In the genomic region with DNA sequence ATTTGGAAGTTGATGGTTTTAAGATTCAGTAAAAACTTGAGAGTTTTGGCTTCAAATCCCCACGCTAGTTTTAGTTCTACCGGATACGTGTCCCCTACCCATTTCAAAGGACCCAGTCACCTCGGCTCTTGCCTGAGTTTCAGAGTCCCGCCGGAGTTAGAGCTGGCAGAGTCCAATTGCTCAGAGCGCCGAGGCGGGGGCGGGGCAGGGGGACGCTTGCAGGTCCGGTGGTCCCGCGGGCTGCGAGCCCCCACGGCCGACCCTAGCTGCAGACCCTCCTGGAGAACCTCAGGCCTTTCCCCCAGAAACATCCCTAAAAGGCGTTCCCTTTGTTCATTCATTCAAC, we compare ENCODE assay signal across 8 cellular contexts. TPM values are rescaled to one million over a fixed set of nuclear protein-coding genes. Genes with fewer than 3 reads are reported as not detected.
DNase-seq lines count a peak whose midpoint lies in the region; ATAC-seq, FAIRE-seq and TF ChIP-seq lines count a peak whose summit lies in the region.

No MANE protein-coding gene starts in this region.

- no peak for DNase-seq in AG09309 (ENCODE audit: low read depth)
- DNase-seq in HT-29 (ENCODE audit: low spot score): peak; percentile 57
- DNase-seq in UCSD-AML1 (lab: John Stamatoyannopoulos, UW; ENCODE audit: unreplicated experiment): peak; percentile 65
- no peak for DNase-seq in bronchial epithelial cell (ENCODE audit: low read depth)
- peak; percentile 67 for DNase-seq in left lobe of liver (ENCODE audit: low spot score)
- peak; percentile 19 to 34 for DNase-seq in stimulated activated CD4-positive, alpha-beta T cell treated with anti-CD3 and anti-CD28 coated beads, Interleukin-2, amount 100 ng/mL, for 48 hours
- DNase-seq in foreskin melanocyte: no peak

- H3K4me3 ChIP-seq in AG09309 (ENCODE audit: control insufficient read depth, low read depth, low read length) (peak overlapping the region; percentile 75), bronchial epithelial cell (ENCODE audit: low read depth, low read length) (peak overlapping the region; percentile 67)

- H3K27me3 ChIP-seq in bronchial epithelial cell (ENCODE audit: control insufficient read depth, insufficient read depth, low read length): no peaks in the 10 kb centered on the region

- ATAC-seq in GM19395 (IDR thresholded peaks at IDR 0.05; ENCODE audit: unreplicated experiment) (peak; percentile 34), left lobe of liver (peak; percentile 67)

- peaks cover 3% of the 10 kb centered on the region for H3K36me3 ChIP-seq in bronchial epithelial cell (ENCODE audit: control insufficient read depth, insufficient read depth, low read length)

- TF ChIP-seq CTCF in AG09309 (IDR thresholded peaks at IDR 0.05; ENCODE audit: control insufficient read depth, insufficient read depth, low read depth, low read length, missing control alignments): no peak
- no peak for TF ChIP-seq CTCF in bronchial epithelial cell (IDR thresholded peaks at IDR 0.05; ENCODE audit: insufficient read depth, low read length, severe bottlenecking)

- FAIRE-seq in bronchial epithelial cell (lab: Jason Lieb, UNC): no peak

RNA-seq across cellular contexts. Expression of a gene that starts 0.8 kb away (rescaled TPM):
- total RNA-seq in HT-29 (2014; rRNA removed; shearing (Covaris generic)): 8.7 and 10.5 TPM in 2 replicates
- total RNA-seq in bronchial epithelial cell: 21.6 and 29.3 TPM in 2 replicates
- total RNA-seq in left lobe of liver: 12.3 TPM

RNA-seq across cellular contexts. Expression of a gene that starts 56.3 kb away (rescaled TPM):
- total RNA-seq in HT-29 (2014; rRNA removed; shearing (Covaris generic)): 5.9 and 6.2 TPM in 2 replicates
- total RNA-seq in bronchial epithelial cell: 15.3 and 19.2 TPM in 2 replicates
- total RNA-seq in left lobe of liver: 19.1 TPM

Comparison
In these comparisons a context has a peak if more than half of its experiments do, and no peak if none do; other contexts are left out.
1. DNase-seq: peak in HT-29 (single experiment), UCSD-AML1 (single experiment), left lobe of liver (single experiment) and stimulated activated CD4-positive, alpha-beta T cell treated with anti-CD3 and anti-CD28 coated beads, Interleukin-2, amount 100 ng/mL, for 48 hours (2 of 2); none in AG09309 (single experiment), bronchial epithelial cell (single experiment) and foreskin melanocyte (single experiment).